1 cellular context compared by ENCODE assay signal in genomic region chr2:19359456-19359855, GRCh38.
TF ChIP-seq lines count a peak whose summit lies in the region.

No MANE protein-coding gene starts in this region.

TF ChIP-seq in IMR-90, 13 proteins besides CTCF, POLR2A, EP300 and RAD21:
- TF ChIP-seq MAZ (IDR thresholded peaks at IDR 0.05; ENCODE audit: borderline replicate concordance, low read depth, low read length), result no peak
- TF ChIP-seq SMC3 (IDR thresholded peaks at IDR 0.05; ENCODE audit: low read depth, low read length), result no peak
- TF ChIP-seq CHD1 (IDR thresholded peaks at IDR 0.05; ENCODE audit: low read depth, low read length), result no peak
- TF ChIP-seq MXI1 (IDR thresholded peaks at IDR 0.05; ENCODE audit: borderline replicate concordance, low read depth, low read length), result no peak
- TF ChIP-seq NFE2L2 (IDR thresholded peaks at IDR 0.05; ENCODE audit: low read depth, low read length), result no peak
- TF ChIP-seq ELK1 (IDR thresholded peaks at IDR 0.05; ENCODE audit: borderline replicate concordance, low read depth, low read length), result no peak
- TF ChIP-seq RCOR1 (IDR thresholded peaks at IDR 0.05; ENCODE audit: insufficient replicate concordance, low read length), result no peak
- no peak for TF ChIP-seq BHLHE40 (IDR thresholded peaks at IDR 0.05; ENCODE audit: low read depth, low read length)
- TF ChIP-seq FOS (IDR thresholded peaks at IDR 0.05; ENCODE audit: low read depth, low read length), result no peak
- no peak for TF ChIP-seq RFX5 (IDR thresholded peaks at IDR 0.05; ENCODE audit: low read depth, low read length)
- no peak for TF ChIP-seq CEBPB (IDR thresholded peaks at IDR 0.05; ENCODE audit: low read depth, low read length)
- TF ChIP-seq, protein P1, sequence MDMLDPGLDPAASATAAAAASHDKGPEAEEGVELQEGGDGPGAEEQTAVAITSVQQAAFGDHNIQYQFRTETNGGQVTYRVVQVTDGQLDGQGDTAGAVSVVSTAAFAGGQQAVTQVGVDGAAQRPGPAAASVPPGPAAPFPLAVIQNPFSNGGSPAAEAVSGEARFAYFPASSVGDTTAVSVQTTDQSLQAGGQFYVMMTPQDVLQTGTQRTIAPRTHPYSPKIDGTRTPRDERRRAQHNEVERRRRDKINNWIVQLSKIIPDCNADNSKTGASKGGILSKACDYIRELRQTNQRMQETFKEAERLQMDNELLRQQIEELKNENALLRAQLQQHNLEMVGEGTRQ (IDR thresholded peaks at IDR 0.05; ENCODE audit: low read depth, low read length), result no peak
- TF ChIP-seq MAFK (IDR thresholded peaks at IDR 0.05; ENCODE audit: low read depth, low read length), result no peak
